In genomic region chr15:54707805-54708752, GRCh38 we compare ENCODE assay signal across 1 cellular context.
TF ChIP-seq lines count a peak whose summit lies in the region.

No MANE protein-coding gene starts in this region.

TF ChIP-seq in WTC11, 78 proteins besides CTCF, POLR2A, EP300 and RAD21 (continued from another document):
- no peak for TF ChIP-seq AFF4 (CRISPR knock-in tag; IDR thresholded peaks at IDR 0.05; ENCODE audit: borderline replicate concordance)
- no peak for TF ChIP-seq ZNF512 (CRISPR knock-in tag; IDR thresholded peaks at IDR 0.05; ENCODE audit: borderline replicate concordance)
- no peak for TF ChIP-seq TCF7 (CRISPR knock-in tag; IDR thresholded peaks at IDR 0.05; ENCODE audit: low read depth)
- no peak for TF ChIP-seq KAT7 (CRISPR knock-in tag; IDR thresholded peaks at IDR 0.05; ENCODE audit: borderline replicate concordance)
- no peak for TF ChIP-seq MAX (CRISPR knock-in tag; IDR thresholded peaks at IDR 0.05)
- TF ChIP-seq ZNF232 (CRISPR knock-in tag; IDR thresholded peaks at IDR 0.05) = no peak
- no peak for TF ChIP-seq ZNF396 (CRISPR knock-in tag; IDR thresholded peaks at IDR 0.05; ENCODE audit: borderline replicate concordance)
- TF ChIP-seq TEAD4 (CRISPR knock-in tag; IDR thresholded peaks at IDR 0.05) = no peak
- TF ChIP-seq SMAD3 (CRISPR knock-in tag; IDR thresholded peaks at IDR 0.05; ENCODE audit: borderline replicate concordance) = no peak
- TF ChIP-seq ZNF532 (CRISPR knock-in tag; IDR thresholded peaks at IDR 0.05; ENCODE audit: borderline replicate concordance) = no peak
- TF ChIP-seq ZSCAN18 (CRISPR knock-in tag; IDR thresholded peaks at IDR 0.05) = no peak
- TF ChIP-seq ZNF121 (CRISPR knock-in tag; IDR thresholded peaks at IDR 0.05) = no peak
- TF ChIP-seq NFATC4 (CRISPR knock-in tag; IDR thresholded peaks at IDR 0.05) = no peak
- TF ChIP-seq ATF6 (CRISPR knock-in tag; IDR thresholded peaks at IDR 0.05) = no peak
- no peak for TF ChIP-seq ZBTB43 (CRISPR knock-in tag; IDR thresholded peaks at IDR 0.05)
- no peak for TF ChIP-seq JAZF1 (CRISPR knock-in tag; IDR thresholded peaks at IDR 0.05)
